In genomic region chr12:53500776-53501614, GRCh38 we compare ENCODE assay signal across 8 cellular contexts. TPM values are rescaled to one million over a fixed set of nuclear protein-coding genes. Genes with fewer than 3 reads are reported as not detected.
DNase-seq lines count a peak whose midpoint lies in the region; ATAC-seq lines count a peak whose summit lies in the region.

Gene TARBP2 (plus strand): TSS chr12:53501283. CDS start chr12:53501409, 126 bp downstream.

- peak within 1 kb of the TSS; percentile 83 for H2BK5ac ChIP-seq in mesenchymal stem cell (ENCODE audit: low read depth, low read length, poor library complexity, severe bottlenecking)

- H3K9ac ChIP-seq in NT2/D1 (ENCODE audit: insufficient read length, low read depth) (peak within 1 kb of the TSS; percentile 98), endocrine pancreas (ENCODE audit: control insufficient read depth, insufficient read depth, low read length) (peak within 1 kb of the TSS; percentile 79), mesenchymal stem cell (ENCODE audit: low read length) (peak within 1 kb of the TSS; percentile 100)

- CTCF ChIA-PET in activated CD8-positive, alpha-beta memory T cell treated with anti-CD3 and anti-CD28 coated beads, Interleukin-2, amount 10 ng/mL, durations not matched to agents 7 days and 5 days (lab: Charles Lee) = interaction anchor here (0.9 to 3.6 kb wide), 17 partner anchors 8 to 402 kb away, joined by 3 to 26 read pairs (median 4); partner anchors contain the start of genes AAAS, ATP5MC2, ESPL1 and SOAT2

- peak within 1 kb of the TSS; percentile 87 to 99 for H3K14ac ChIP-seq in mesenchymal stem cell (ENCODE audit: low read length in 2 of 2)

- peak within 1 kb of the TSS; percentile 96 for H3K27ac Mint-ChIP-seq in activated CD8-positive, alpha-beta memory T cell treated with anti-CD3 and anti-CD28 coated beads, Interleukin-2, amount 10 ng/mL, durations not matched to agents 7 days and 5 days

- peak within 1 kb of the TSS; percentile 83 for H3K4me3 Mint-ChIP-seq in activated CD8-positive, alpha-beta memory T cell treated with anti-CD3 and anti-CD28 coated beads, Interleukin-2, amount 10 ng/mL, durations not matched to agents 7 days and 5 days

- peak within 1 kb of the TSS in 1 of 2 experiments; percentile 50 for H3K23ac ChIP-seq in mesenchymal stem cell (ENCODE audit: low read length in 2 of 2)

- H2BK12ac ChIP-seq in mesenchymal stem cell (ENCODE audit: low read length in 2 of 2) = peak within 1 kb of the TSS; percentile 62 to 73

- H3K27me3 ChIP-seq in NT2/D1 (ENCODE audit: insufficient read depth, insufficient read length) = no peaks in the 10 kb centered on the region
- H3K27me3 ChIP-seq in endocrine pancreas (ENCODE audit: control insufficient read depth, insufficient read depth, low read length) = no peaks in the 10 kb centered on the region
- no peaks in the 10 kb centered on the region for H3K27me3 ChIP-seq in mesenchymal stem cell (ENCODE audit: control insufficient read depth in 1 of 2, insufficient read depth in 1 of 2, low read length in 2 of 2)

- H3K18ac ChIP-seq in mesenchymal stem cell (ENCODE audit: low read depth in 1 of 2, low read length in 2 of 2) = peak within 1 kb of the TSS; percentile 98 to 100

- H3K4me1 Mint-ChIP-seq in activated CD8-positive, alpha-beta memory T cell treated with anti-CD3 and anti-CD28 coated beads, Interleukin-2, amount 10 ng/mL, durations not matched to agents 7 days and 5 days = peaks cover 37% of the 10 kb centered on the region

- H2AK5ac ChIP-seq in mesenchymal stem cell (ENCODE audit: low read length, severe bottlenecking) = peak within 1 kb of the TSS; percentile 58

- H4K8ac ChIP-seq in mesenchymal stem cell (ENCODE audit: low read length) = peak within 1 kb of the TSS; percentile 100

- peak within 1 kb of the TSS; percentile 80 for H2BK120ac ChIP-seq in mesenchymal stem cell (ENCODE audit: low read depth, low read length)

- H3K36me3 Mint-ChIP-seq in activated CD8-positive, alpha-beta memory T cell treated with anti-CD3 and anti-CD28 coated beads, Interleukin-2, amount 10 ng/mL, durations not matched to agents 7 days and 5 days = peaks cover 2% of the 10 kb centered on the region

- peak within 1 kb of the TSS; percentile 87 for H3K4me2 ChIP-seq in mesenchymal stem cell (ENCODE audit: low read length, poor library complexity, severe bottlenecking)

- H3K9me3 ChIP-seq in NT2/D1 (ENCODE audit: insufficient read depth, low read length) = peaks cover 4% of the 10 kb centered on the region; the same call in 1 of the 2 replicates
- H3K9me3 ChIP-seq in endocrine pancreas (ENCODE audit: control insufficient read depth, low read length) = no peaks in the 10 kb centered on the region
- H3K9me3 ChIP-seq in mesenchymal stem cell (ENCODE audit: control insufficient read depth, low read length) = no peaks in the 10 kb centered on the region

- peak within 1 kb of the TSS; percentile 97 for H4K91ac ChIP-seq in mesenchymal stem cell (ENCODE audit: low read length)

- H3K9me3 Mint-ChIP-seq in activated CD8-positive, alpha-beta memory T cell treated with anti-CD3 and anti-CD28 coated beads, Interleukin-2, amount 10 ng/mL, durations not matched to agents 7 days and 5 days (ENCODE audit: low read depth) = no peaks in the 10 kb centered on the region

- peaks cover 12% of the 10 kb centered on the region for H3K4me1 ChIP-seq in NT2/D1 (ENCODE audit: insufficient read depth, insufficient read length)
- no peaks in the 10 kb centered on the region for H3K4me1 ChIP-seq in endocrine pancreas (ENCODE audit: control insufficient read depth, insufficient read depth, low read length)
- peaks cover 36% of the 10 kb centered on the region for H3K4me1 ChIP-seq in mesenchymal stem cell (ENCODE audit: control insufficient read depth, insufficient read depth, low read depth, low read length)

- peak within 1 kb of the TSS; percentile 97 to 99 for H3K4ac ChIP-seq in mesenchymal stem cell (ENCODE audit: low read depth in 1 of 2, low read length in 2 of 2)

- H3K27ac ChIP-seq in mesenchymal stem cell (ENCODE audit: low read length, poor library complexity, severe bottlenecking) = peak within 1 kb of the TSS; percentile 98

- under 1% methylated on average over 70 of the region's 74 CpGs for WGBS in mesenchymal stem cell

- ATAC-seq in GM21381 (IDR thresholded peaks at IDR 0.05; ENCODE audit: unreplicated experiment) = peak; percentile 71
- peak; percentile 82 for ATAC-seq in activated CD8-positive, alpha-beta memory T cell treated with anti-CD3 and anti-CD28 coated beads, Interleukin-2, amount 10 ng/mL, durations not matched to agents 7 days and 5 days

- H3K36me3 ChIP-seq in NT2/D1 (ENCODE audit: insufficient read depth, insufficient read length, low read length) (peaks cover 41% of the 10 kb centered on the region), endocrine pancreas (ENCODE audit: control insufficient read depth, insufficient read depth, low read length) (no peaks in the 10 kb centered on the region), mesenchymal stem cell (ENCODE audit: control insufficient read depth in 1 of 2, insufficient read depth in 2 of 2, low read depth in 1 of 2, low read length in 2 of 2) (peaks cover 33 to 35% of the 10 kb centered on the region in 2 experiments)

- DNase-seq in COR-L47 (lab: John Stamatoyannopoulos, UW) = peak; percentile 99
- peak in 75 of 76 experiments; percentile 80 to 99 (median 96) for DNase-seq in HUDEP-2 (lab: John Stamatoyannopoulos, UW; ENCODE audit: unreplicated experiment in 76 of 76)
- DNase-seq in NT2/D1 (ENCODE audit: low read depth, low spot score) = peak; percentile 98
- DNase-seq in activated CD8-positive, alpha-beta memory T cell treated with anti-CD3 and anti-CD28 coated beads, Interleukin-2, amount 10 ng/mL, durations not matched to agents 7 days and 5 days = peak; percentile 98
- peak; percentile 100 for DNase-seq in mesenchymal stem cell
- peak; percentile 94 for DNase-seq in stimulated activated CD8-positive, alpha-beta memory T cell treated with anti-CD3 and anti-CD28 coated beads, Interleukin-12 subunit alpha, Interleukin-12 subunit beta, amount 100 ng/mL, for 4 hours (ENCODE audit: low read depth)

- H3K27me3 Mint-ChIP-seq in activated CD8-positive, alpha-beta memory T cell treated with anti-CD3 and anti-CD28 coated beads, Interleukin-2, amount 10 ng/mL, durations not matched to agents 7 days and 5 days = no peaks in the 10 kb centered on the region

- H3K4me3 ChIP-seq in NT2/D1 (ENCODE audit: insufficient read length, low read depth) = peak within 1 kb of the TSS; percentile 88
- H3K4me3 ChIP-seq in endocrine pancreas (ENCODE audit: control insufficient read depth, insufficient read depth, low read length) = peak within 1 kb of the TSS; percentile 77
- H3K4me3 ChIP-seq in mesenchymal stem cell (ENCODE audit: insufficient read depth in 1 of 2, low read depth in 1 of 2, low read length in 2 of 2) = peak within 1 kb of the TSS; percentile 79 to 94

- H3K79me1 ChIP-seq in mesenchymal stem cell (replicated peaks; ENCODE audit: low read length, poor library complexity, severe bottlenecking) = peaks cover 45% of the 10 kb centered on the region

- H2AFZ ChIP-seq in mesenchymal stem cell (ENCODE audit: low read depth, low read length) = peak within 1 kb of the TSS; percentile 56

- peak within 1 kb of the TSS; percentile 100 for H2BK15ac ChIP-seq in mesenchymal stem cell (ENCODE audit: low read depth, poor library complexity, severe bottlenecking)

RNA-seq across cellular contexts. Expression of gene TARBP2, which starts in this region (rescaled TPM):
- total RNA-seq in activated CD8-positive, alpha-beta memory T cell treated with anti-CD3 and anti-CD28 coated beads, Interleukin-2, amount 10 ng/mL, durations not matched to agents 7 days and 5 days = 10 to 100 TPM; 29.7 to 38.7 TPM
- 22.2 TPM for polyA plus RNA-seq in mesenchymal stem cell (2013, experiment 1 of 2)
- 24.9 TPM for polyA plus RNA-seq in mesenchymal stem cell (2013, experiment 2 of 2)

Comparison
In these comparisons a context has a peak if more than half of its experiments do, and no peak if none do; other contexts are left out.
1. Peak in every context shown above with its lines: DNase-seq, ATAC-seq, H3K4me3 ChIP-seq and H3K27ac ChIP-seq.